8 cellular contexts compared by ENCODE assay signal in genomic region chr10:110005716-110006115, GRCh38. TPM values are rescaled to one million over a fixed set of nuclear protein-coding genes. Genes with fewer than 3 reads are reported as not detected.
DNase-seq lines count a peak whose midpoint lies in the region; ATAC-seq and TF ChIP-seq lines count a peak whose summit lies in the region.

No MANE protein-coding gene starts in this region.

- no peak overlapping the region for H3K4me3 Mint-ChIP-seq in effector memory CD8-positive, alpha-beta T cell

- H3K27me3 ChIP-seq in body of pancreas, result no peaks in the 10 kb centered on the region
- H3K27me3 ChIP-seq in thoracic aorta (replicated peaks; ENCODE audit: insufficient read depth), result no peaks in the 10 kb centered on the region

- H3K4me1 Mint-ChIP-seq in effector memory CD8-positive, alpha-beta T cell (ENCODE audit: low read depth in 2 of 2), result peaks cover 18 to 21% of the 10 kb centered on the region in 2 donors

- peaks cover 16% of the 10 kb centered on the region for H3K36me3 Mint-ChIP-seq in effector memory CD8-positive, alpha-beta T cell (ENCODE audit: insufficient read depth)

- H3K27me3 Mint-ChIP-seq in effector memory CD8-positive, alpha-beta T cell, result no peaks in the 10 kb centered on the region

- peak overlapping the region in 3 of 4 donors; percentile 19 to 91 (median 59) for H3K27ac ChIP-seq in body of pancreas
- H3K27ac ChIP-seq in thoracic aorta, result peak overlapping the region; percentile 87 to 98

- WGBS in body of pancreas, 2 donors, result 3 to 10% methylated on average over 5 to 8 of the region's 8 CpGs

- H3K9me3 ChIP-seq in body of pancreas (no peaks in the 10 kb centered on the region), thoracic aorta (no peaks in the 10 kb centered on the region)

- H3K36me3 ChIP-seq in body of pancreas (replicated peaks in 1 of 2; ENCODE audit: insufficient read depth in 1 of 2, low read depth in 2 of 2) (no peaks in the 10 kb centered on the region), thoracic aorta (no peaks in the 10 kb centered on the region)

- TF ChIP-seq CTCF in body of pancreas (IDR thresholded peaks at IDR 0.05) (no peak), thoracic aorta (IDR thresholded peaks at IDR 0.05) (no peak)

- H3K27ac Mint-ChIP-seq in effector memory CD8-positive, alpha-beta T cell, result no peak overlapping the region

- DNase-seq in stimulated activated CD4-positive, alpha-beta T cell treated with anti-CD3 and anti-CD28 coated beads, Interleukin-1b, Interleukin-23, amount 100 ng/mL, for 48 hours, result peak; percentile 19
- DNase-seq in stimulated activated CD4-positive, alpha-beta T cell treated with anti-CD3 and anti-CD28 coated beads, Interleukin-4, amount 100 ng/mL, for 24 hours, result no peak
- DNase-seq in body of pancreas, result peak; percentile 22 to 57 (median 44)
- DNase-seq in left kidney (ENCODE audit: low read depth, low spot score), result peak; percentile 77
- no peak for DNase-seq in thoracic aorta (ENCODE audit: low spot score)
- no peak for DNase-seq in effector memory CD8-positive, alpha-beta T cell
- no peak for DNase-seq in MV-4-11 (lab: John Stamatoyannopoulos, UW)
- DNase-seq in stimulated activated CD4-positive, alpha-beta T cell treated with anti-CD3 and anti-CD28 coated beads, Interleukin-15, amount 100 ng/mL, for 24 hours, result no peak

- intact Hi-C loops in body of pancreas (cut with DNase I), result no loop called here

- TF ChIP-seq POLR2A in body of pancreas (IDR thresholded peaks at IDR 0.05), result peak in 2 of 3 donors; percentile 28 to 39

- H3K4me3 ChIP-seq in body of pancreas (no peak overlapping the region), thoracic aorta (peak overlapping the region; percentile 89)

- H3K9me3 Mint-ChIP-seq in effector memory CD8-positive, alpha-beta T cell, result no peaks in the 10 kb centered on the region

- no peak for ATAC-seq in body of pancreas
- ATAC-seq in thoracic aorta (ENCODE audit: insufficient number of reproducible peaks, low FRiP score, low read depth), result no peak
- ATAC-seq in effector memory CD8-positive, alpha-beta T cell (replicated peaks), result no peak

- peaks cover 40% of the 10 kb centered on the region for H3K4me1 ChIP-seq in body of pancreas
- peaks cover 17 to 23% of the 10 kb centered on the region in 2 donors for H3K4me1 ChIP-seq in thoracic aorta (ENCODE audit: control insufficient read depth in 1 of 2, low read depth in 2 of 2)

RNA-seq across cellular contexts. Expression of gene ADD3, which starts 2.1 kb away (rescaled TPM):
- total RNA-seq in body of pancreas (10 to 100 TPM; 37.9 to 40.5 TPM), thoracic aorta (100 to 1,000 TPM in 1 of 2 donors, 10 to 100 TPM in 1; 91.1 to 659 TPM)

Comparison
In these comparisons a context has a peak if more than half of its experiments do, and no peak if none do; other contexts are left out.
1. DNase-seq: peak in stimulated activated CD4-positive, alpha-beta T cell treated with anti-CD3 and anti-CD28 coated beads, Interleukin-1b, Interleukin-23, amount 100 ng/mL, for 48 hours (single experiment), body of pancreas (4 of 4) and left kidney (single experiment); none in stimulated activated CD4-positive, alpha-beta T cell treated with anti-CD3 and anti-CD28 coated beads, Interleukin-4, amount 100 ng/mL, for 24 hours (single experiment), thoracic aorta (single experiment), effector memory CD8-positive, alpha-beta T cell (0 of 3), MV-4-11 (single experiment) and stimulated activated CD4-positive, alpha-beta T cell treated with anti-CD3 and anti-CD28 coated beads, Interleukin-15, amount 100 ng/mL, for 24 hours (single experiment).